ENCODE assay signal across 32 cellular contexts in the genomic region with DNA sequence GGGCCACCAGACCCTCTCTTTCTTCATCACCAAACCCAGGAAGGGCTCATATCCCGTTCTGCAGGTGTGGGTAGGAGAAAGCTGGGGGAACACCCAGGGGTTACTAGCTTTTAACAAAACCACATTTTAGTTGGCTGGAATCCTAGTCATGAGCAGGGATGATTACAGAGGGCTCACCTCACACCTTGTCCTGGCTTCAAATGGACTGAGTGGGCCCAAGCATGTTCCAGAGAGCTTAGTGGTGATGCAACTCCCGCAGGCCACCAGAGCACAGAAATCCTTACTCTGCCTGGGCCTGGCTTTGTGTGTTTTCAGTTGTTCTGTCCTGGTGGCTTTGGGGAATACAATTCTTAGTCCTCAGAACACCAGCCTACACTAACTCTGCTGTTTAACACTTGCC.
"Had no signal": no experiment of that assay in that cellular context is flagged by ENCODE, and none has a peak within 500 bp of the region (broad histone marks: within the 10 kb centered on the region; RNA-seq: fewer than 3 reads in every experiment).

No MANE protein-coding gene starts in this region.

- H3K27ac Mint-ChIP-seq: activated CD4-positive, alpha-beta T cell treated with anti-CD3 and anti-CD28 coated beads for 36 hours; activated naive CD4-positive, alpha-beta T cell treated with anti-CD3 and anti-CD28 coated beads, Interleukin-2, amount 10 ng/mL, durations not matched to agents 7 days and 5 days; activated naive CD8-positive, alpha-beta T cell treated with anti-CD3 and anti-CD28 coated beads, Interleukin-2, amount 10 ng/mL, durations not matched to agents 7 days and 5 days; activated T-cell treated with anti-CD3 and anti-CD28 coated beads, Interleukin-2, amount 50 U/mL, for 24 hours; mesothelial cell of epicardium; stimulated activated naive B cell treated with anti-CD40 and anti-IgM and Interleukin-4, amounts not matched to agents 10 μg/mL and 1 μg/mL and 100 μg/mL, for 72 hours; T-helper 2 cell treated with Interferon-gamma antibody and Interleukin-4, amounts not matched to agents 5 μg/mL and 100 μg/mL, for 36 hours had no signal

- H3K36me3 ChIP-seq: ascending aorta, esophagus squamous epithelium, left ventricle myocardium inferior, pancreas, prostate gland, sigmoid colon, stomach, thyroid gland, upper lobe of right lung had no signal

- H3K9me3 ChIP-seq: ascending aorta, esophagus squamous epithelium, left ventricle myocardium inferior, pancreas, prostate gland, sigmoid colon, stomach, thyroid gland, upper lobe of right lung had no signal

- ATAC-seq: naive thymus-derived CD4-positive, alpha-beta T cell; pancreas; stimulated activated naive B cell treated with anti-CD40 and anti-IgM and Interleukin-4, amounts not matched to agents 10 μg/mL and 1 μg/mL and 100 μg/mL, for 72 hours; upper lobe of right lung had no signal

- H3K9me3 Mint-ChIP-seq: activated naive CD4-positive, alpha-beta T cell treated with anti-CD3 and anti-CD28 coated beads, Interleukin-2, amount 10 ng/mL, durations not matched to agents 7 days and 5 days; activated naive CD8-positive, alpha-beta T cell treated with anti-CD3 and anti-CD28 coated beads, Interleukin-2, amount 10 ng/mL, durations not matched to agents 7 days and 5 days; activated T-cell treated with anti-CD3 and anti-CD28 coated beads, Interleukin-2, amount 50 U/mL, for 24 hours; central memory CD8-positive, alpha-beta T cell; mesothelial cell of epicardium; naive thymus-derived CD4-positive, alpha-beta T cell; stimulated activated naive B cell treated with anti-CD40 and anti-IgM and Interleukin-4, amounts not matched to agents 10 μg/mL and 1 μg/mL and 100 μg/mL, for 72 hours; T-helper 2 cell treated with Interferon-gamma antibody and Interleukin-4, amounts not matched to agents 5 μg/mL and 100 μg/mL, for 36 hours had no signal

- H3K4me1 ChIP-seq: prostate gland had no signal

- H3K36me3 Mint-ChIP-seq: activated naive CD4-positive, alpha-beta T cell treated with anti-CD3 and anti-CD28 coated beads, Interleukin-2, amount 10 ng/mL, durations not matched to agents 7 days and 5 days; activated naive CD8-positive, alpha-beta T cell treated with anti-CD3 and anti-CD28 coated beads, Interleukin-2, amount 10 ng/mL, durations not matched to agents 7 days and 5 days; mesothelial cell of epicardium; naive thymus-derived CD4-positive, alpha-beta T cell; stimulated activated naive B cell treated with anti-CD40 and anti-IgM and Interleukin-4, amounts not matched to agents 10 μg/mL and 1 μg/mL and 100 μg/mL, for 72 hours had no signal

- FAIRE-seq: colon, frontal cortex, pancreas had no signal

- H3K4me3 Mint-ChIP-seq: activated CD4-positive, alpha-beta T cell treated with anti-CD3 and anti-CD28 coated beads for 36 hours; activated naive CD4-positive, alpha-beta T cell treated with anti-CD3 and anti-CD28 coated beads, Interleukin-2, amount 10 ng/mL, durations not matched to agents 7 days and 5 days; activated T-cell treated with anti-CD3 and anti-CD28 coated beads, Interleukin-2, amount 50 U/mL, for 24 hours; central memory CD8-positive, alpha-beta T cell; T-helper 2 cell treated with Interferon-gamma antibody and Interleukin-4, amounts not matched to agents 5 μg/mL and 100 μg/mL, for 36 hours had no signal

- H3K27me3 ChIP-seq: ascending aorta, esophagus squamous epithelium, pancreas, sigmoid colon, thyroid gland, upper lobe of right lung had no signal

- DNase-seq: activated CD4-positive, alpha-beta T cell treated with anti-CD3 and anti-CD28 coated beads for 36 hours; activated CD4-positive, alpha-beta T cell treated with anti-CD3 and anti-CD28 coated beads, Interleukin-2, amount 50 U/mL, for 4 hours; activated CD4-positive, CD25-positive, alpha-beta regulatory T cell; activated CD8-positive, alpha-beta memory T cell treated with anti-CD3 and anti-CD28 coated beads, Interleukin-2, amount 50 U/mL, for 4 hours; activated gamma-delta T cell; activated naive CD4-positive, alpha-beta T cell treated with anti-CD3 and anti-CD28 coated beads, Interleukin-2, amount 10 ng/mL, durations not matched to agents 7 days and 5 days; activated naive CD8-positive, alpha-beta T cell treated with anti-CD3 and anti-CD28 coated beads, Interleukin-2, amount 10 ng/mL, durations not matched to agents 7 days and 5 days; activated T-cell treated with anti-CD3 and anti-CD28 coated beads, Interleukin-2, amount 50 U/mL, for 24 hours; dermis blood vessel endothelial cell; effector CD4-positive, alpha-beta T cell; esophagus squamous epithelium; left ventricle myocardium inferior; naive thymus-derived CD4-positive, alpha-beta T cell; nucleus accumbens; pancreas; retina; sigmoid colon; stimulated activated CD4-positive, alpha-beta T cell treated with anti-CD3 and anti-CD28 coated beads, Interleukin-2, amount 100 ng/mL, for 24 hours; stimulated activated naive B cell treated with anti-CD40 and anti-IgM and Interleukin-4, amounts not matched to agents 10 μg/mL and 1 μg/mL and 100 μg/mL, for 72 hours; stomach; T-helper 1 cell; thyroid gland; upper lobe of right lung had no signal

- H3K27ac ChIP-seq: ascending aorta, epithelial cell of prostate, left ventricle myocardium inferior, pancreas, prostate gland, stomach, thyroid gland had no signal

- H3K4me3 ChIP-seq: lung, pancreas, prostate gland, thyroid gland, upper lobe of right lung had no signal

- H3K4me1 Mint-ChIP-seq: activated naive CD4-positive, alpha-beta T cell treated with anti-CD3 and anti-CD28 coated beads, Interleukin-2, amount 10 ng/mL, durations not matched to agents 7 days and 5 days had no signal
